ENCODE assay signal across 9 cellular contexts in the genomic region with DNA sequence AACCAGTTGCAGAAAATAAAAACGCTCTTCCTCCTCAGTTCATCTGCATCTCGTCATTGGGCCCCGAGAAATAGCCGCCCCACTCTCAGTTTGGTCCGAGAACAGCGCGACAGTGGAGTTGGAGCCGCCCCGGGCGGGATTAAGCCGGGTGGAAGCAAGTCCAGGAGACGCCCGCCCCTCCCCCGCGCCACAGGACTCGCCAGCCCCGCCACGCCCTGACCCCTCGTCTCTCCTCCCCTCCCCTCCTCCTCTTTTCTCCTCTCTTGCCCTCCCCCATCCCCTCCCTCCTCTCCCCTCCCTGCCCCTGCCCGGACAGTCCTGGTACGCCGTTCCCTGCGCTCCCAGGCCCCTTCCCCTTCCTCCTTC.
DNase-seq lines count a peak whose midpoint lies in the region; ATAC-seq and TF ChIP-seq lines count a peak whose summit lies in the region.
"Had no signal": no experiment of that assay in that cellular context is flagged by ENCODE, and none has a peak within 500 bp of the region (broad histone marks: within the 10 kb centered on the region; RNA-seq: fewer than 3 reads in every experiment).

No MANE protein-coding gene starts in this region.

- DNase-seq in HFF-Myc (ENCODE audit: extremely low read depth, low read depth) (no peak), cerebellum (ENCODE audit: low spot score) (peak; percentile 18), iris pigment epithelial cell (ENCODE audit: low read depth) (peak; percentile 48), NCI-H510A (lab: John Stamatoyannopoulos, UW) (no peak), NCI-H446 treated with DMSO at 0.1 percent for 48 hours (lab: John Stamatoyannopoulos, UW) (no peak), NAMALWA (ENCODE audit: low spot score) (no peak)
- DNase-seq: T-helper 17 cell had no signal

- no peak for ATAC-seq in HG02588 (IDR thresholded peaks at IDR 0.05; ENCODE audit: unreplicated experiment)
- ATAC-seq: T-helper 17 cell had no signal

- no peak for TF ChIP-seq CTCF in HFF-Myc (IDR thresholded peaks at IDR 0.05; ENCODE audit: low read depth, low read length, missing control alignments)

- H3K27ac ChIP-seq in skin epidermis: peak overlapping the region in 18 of 21 experiments; percentile 17 to 90 (median 74)

- H3K4me3 ChIP-seq in HFF-Myc (replicated peaks; ENCODE audit: low read depth, low read length) (peak overlapping the region; percentile 43), skin epidermis (peak overlapping the region; percentile 14 to 38 (median 29))

Comparison
In these comparisons a context has a peak if more than half of its experiments do, and no peak if none do; other contexts are left out.
1. DNase-seq: peak in cerebellum (single experiment) and iris pigment epithelial cell (single experiment); none in HFF-Myc (single experiment), NCI-H510A (single experiment), NCI-H446 treated with DMSO at 0.1 percent for 48 hours (single experiment) and NAMALWA (single experiment).